ENCODE assay signal across 8 cellular contexts in the genomic region with DNA sequence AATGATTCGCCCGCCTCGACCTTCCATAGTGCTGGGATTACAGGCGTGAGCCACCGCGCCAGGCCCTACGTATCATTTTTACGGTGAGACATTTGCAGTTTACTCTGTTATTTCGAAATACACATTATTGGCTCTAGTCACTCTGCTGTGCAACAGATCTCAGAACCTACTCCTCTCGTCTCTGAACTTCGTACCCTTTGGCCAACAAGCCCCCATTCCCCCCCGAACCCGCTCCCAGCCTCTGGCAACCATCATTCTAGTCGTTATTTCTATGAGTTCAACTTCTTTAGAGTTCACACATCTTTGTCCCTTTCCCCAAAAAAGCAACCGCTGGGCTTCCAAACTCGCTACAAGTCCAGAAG. TPM values are rescaled to one million over a fixed set of nuclear protein-coding genes. Genes with fewer than 3 reads are reported as not detected.
A peak's percentile ranks its signal among the peaks of the same experiment; 100 is the strongest.
DNase-seq lines count a peak whose midpoint lies in the region; ATAC-seq, FAIRE-seq and TF ChIP-seq lines count a peak whose summit lies in the region.

No MANE protein-coding gene starts in this region.

- peak overlapping the region; percentile 15 to 96 for H3K9ac ChIP-seq in kidney (ENCODE audit: low read length in 2 of 2)

- no peaks in the 10 kb centered on the region for H3K9me3 ChIP-seq in kidney (ENCODE audit: control insufficient read depth in 1 of 2, low read length in 2 of 2)

- peaks cover 17% of the 10 kb centered on the region for H3K4me1 Mint-ChIP-seq in T-helper 1 cell treated with Interleukin-12 subunit alpha and Interleukin-12 subunit beta and Interleukin-4 antibody, amounts not matched to agents 30 μg/mL and 1 μg/mL, for 36 hours (ENCODE audit: low read depth)
- peaks cover 36% of the 10 kb centered on the region for H3K4me1 Mint-ChIP-seq in brain
- H3K4me1 Mint-ChIP-seq in stimulated activated effector memory CD8-positive, alpha-beta T cell treated with anti-CD3 and anti-CD28 coated beads, Interleukin-12 subunit alpha, Interleukin-12 subunit beta, amount 100 ng/mL, for 72 hours, result peaks cover 27% of the 10 kb centered on the region

- H3K36me3 Mint-ChIP-seq in T-helper 1 cell treated with Interleukin-12 subunit alpha and Interleukin-12 subunit beta and Interleukin-4 antibody, amounts not matched to agents 30 μg/mL and 1 μg/mL, for 36 hours (ENCODE audit: low read depth), result no peaks in the 10 kb centered on the region
- H3K36me3 Mint-ChIP-seq in brain, result peaks cover 21% of the 10 kb centered on the region
- H3K36me3 Mint-ChIP-seq in stimulated activated effector memory CD8-positive, alpha-beta T cell treated with anti-CD3 and anti-CD28 coated beads, Interleukin-12 subunit alpha, Interleukin-12 subunit beta, amount 100 ng/mL, for 72 hours, result no peaks in the 10 kb centered on the region

- H3K4me3 ChIP-seq in NB4 (ENCODE audit: low read depth, low read length) (peak overlapping the region; percentile 64), kidney (ENCODE audit: low read length in 2 of 2) (peak overlapping the region; percentile 75 to 90)

- intact Hi-C loops in kidney (cut with DNase I), result no loop called here

- H3K27ac Mint-ChIP-seq in T-helper 1 cell treated with Interleukin-12 subunit alpha and Interleukin-12 subunit beta and Interleukin-4 antibody, amounts not matched to agents 30 μg/mL and 1 μg/mL, for 36 hours, result no peak overlapping the region
- peak overlapping the region in 4 of 5 experiments; percentile 14 to 93 (median 86) for H3K27ac Mint-ChIP-seq in brain
- peak overlapping the region; percentile 56 for H3K27ac Mint-ChIP-seq in stimulated activated effector memory CD8-positive, alpha-beta T cell treated with anti-CD3 and anti-CD28 coated beads, Interleukin-12 subunit alpha, Interleukin-12 subunit beta, amount 100 ng/mL, for 72 hours

- DNase-seq in T-helper 1 cell (no peak), NB4 (ENCODE audit: low read depth) (peak; percentile 43), kidney (no peak), NCI-H2107 (lab: John Stamatoyannopoulos, UW) (no peak), NCI-H1436 treated with DMSO at 0.1 percent for 48 hours (lab: John Stamatoyannopoulos, UW) (no peak)
- DNase-seq in stimulated activated effector memory CD8-positive, alpha-beta T cell treated with anti-CD3 and anti-CD28 coated beads, Interleukin-12 subunit alpha, Interleukin-12 subunit beta, amount 100 ng/mL, for 72 hours (ENCODE audit: low spot score in 2 of 2), result peak in 1 of 2 donors; percentile 50

- peaks cover 49% of the 10 kb centered on the region for H3K27me3 Mint-ChIP-seq in T-helper 1 cell treated with Interleukin-12 subunit alpha and Interleukin-12 subunit beta and Interleukin-4 antibody, amounts not matched to agents 30 μg/mL and 1 μg/mL, for 36 hours (ENCODE audit: low read depth)
- H3K27me3 Mint-ChIP-seq in brain, result peaks cover 45% of the 10 kb centered on the region

- TF ChIP-seq CTCF in NB4 (IDR thresholded peaks at IDR 0.05; ENCODE audit: low read depth, low read length) (no peak), brain (conservative IDR thresholded peaks at IDR 0.05) (no peak), kidney (IDR thresholded peaks at IDR 0.05; ENCODE audit: borderline replicate concordance, extremely low read depth, insufficient read depth) (no peak)

- no peak for FAIRE-seq in kidney (lab: Jason Lieb, UNC)

- H3K9me3 Mint-ChIP-seq in T-helper 1 cell treated with Interleukin-12 subunit alpha and Interleukin-12 subunit beta and Interleukin-4 antibody, amounts not matched to agents 30 μg/mL and 1 μg/mL, for 36 hours, result no peaks in the 10 kb centered on the region
- peaks cover 0 to 24% (median 6%) of the 10 kb centered on the region in 5 experiments for H3K9me3 Mint-ChIP-seq in brain
- H3K9me3 Mint-ChIP-seq in stimulated activated effector memory CD8-positive, alpha-beta T cell treated with anti-CD3 and anti-CD28 coated beads, Interleukin-12 subunit alpha, Interleukin-12 subunit beta, amount 100 ng/mL, for 72 hours, result no peaks in the 10 kb centered on the region

- peak; percentile 5 for ATAC-seq in stimulated activated effector memory CD8-positive, alpha-beta T cell treated with anti-CD3 and anti-CD28 coated beads, Interleukin-12 subunit alpha, Interleukin-12 subunit beta, amount 100 ng/mL, for 72 hours

- TF ChIP-seq POLR2A in NB4 (IDR thresholded peaks at IDR 0.05; ENCODE audit: extremely low read depth, insufficient read length), result no peak

- H3K36me3 ChIP-seq in kidney (ENCODE audit: control insufficient read depth in 1 of 2, insufficient read depth in 2 of 2, low read length in 2 of 2), result peaks cover 3 to 23% of the 10 kb centered on the region in 2 donors

- H3K4me1 ChIP-seq in kidney (ENCODE audit: control insufficient read depth in 1 of 2, insufficient read depth in 1 of 2, low read depth in 1 of 2, low read length in 2 of 2), result peaks cover 5 to 7% of the 10 kb centered on the region in 2 donors

- H3K4me3 Mint-ChIP-seq in T-helper 1 cell treated with Interleukin-12 subunit alpha and Interleukin-12 subunit beta and Interleukin-4 antibody, amounts not matched to agents 30 μg/mL and 1 μg/mL, for 36 hours, result peak overlapping the region; percentile 93
- H3K4me3 Mint-ChIP-seq in brain, result peak overlapping the region; percentile 90 to 96 (median 94)
- peak overlapping the region; percentile 82 for H3K4me3 Mint-ChIP-seq in stimulated activated effector memory CD8-positive, alpha-beta T cell treated with anti-CD3 and anti-CD28 coated beads, Interleukin-12 subunit alpha, Interleukin-12 subunit beta, amount 100 ng/mL, for 72 hours

- H3K27ac ChIP-seq in kidney (ENCODE audit: low read depth in 2 of 2, low read length in 2 of 2), result peak overlapping the region; percentile 90 to 95

RNA-seq across cellular contexts. Expression of a gene that starts 0.7 kb away (rescaled TPM):
- 15.7 TPM for polyA plus RNA-seq in brain (ENCODE audit: insufficient read depth, low read depth, low replicate concordance)
- total RNA-seq in kidney, result 75.1 TPM
- 285 TPM for polyA plus RNA-seq in kidney (ENCODE audit: insufficient read depth, low read depth, low replicate concordance)

RNA-seq across cellular contexts. Expression of a gene that starts 32.4 kb away (rescaled TPM):
- polyA plus RNA-seq in brain (ENCODE audit: insufficient read depth, low read depth, low replicate concordance) (2.3 TPM), kidney (ENCODE audit: insufficient read depth, low read depth, low replicate concordance) (13.1 TPM)
- 8.2 TPM for total RNA-seq in kidney

Comparison
In these comparisons a context has a peak if more than half of its experiments do, and no peak if none do; other contexts are left out.
1. RNA of a gene that starts 0.7 kb away (polyA plus RNA-seq): 285 TPM in kidney (single experiment); 15.7 TPM in brain (single experiment); every median in the first group is over 10 times any median in the second.
2. Peak in every context shown above with its lines, with median percentiles within 50 percentile points of each other: H3K4me3 Mint-ChIP-seq.